ENCODE assay signal across 24 cellular contexts in genomic region chr22:42228480-42228879, GRCh38. TPM values are rescaled to one million over a fixed set of nuclear protein-coding genes. Genes with fewer than 3 reads are reported as not detected.
DNase-seq lines count a peak whose midpoint lies in the region; ATAC-seq, FAIRE-seq and TF ChIP-seq lines count a peak whose summit lies in the region.
"Had no signal": no experiment of that assay in that cellular context is flagged by ENCODE, and none has a peak within 500 bp of the region (broad histone marks: within the 10 kb centered on the region; RNA-seq: fewer than 3 reads in every experiment).

No MANE protein-coding gene starts in this region.

- no peak for TF ChIP-seq CTCF in CD4-positive, alpha-beta T cell (IDR thresholded peaks at IDR 0.05)
- TF ChIP-seq CTCF in pancreas (IDR thresholded peaks at IDR 0.05) (no peak), gastrocnemius medialis (IDR thresholded peaks at IDR 0.05 in 4 of 5, conservative IDR thresholded peaks at IDR 0.05 in 1 of 5) (no peak)

- DNase-seq in DMS153 (lab: John Stamatoyannopoulos, UW) = peak; percentile 64
- no peak for DNase-seq in DMS153 treated with DMSO at 0.1 percent for 48 hours (lab: John Stamatoyannopoulos, UW; ENCODE audit: unreplicated experiment)
- no peak for DNase-seq in CD4-positive, alpha-beta T cell
- no peak for DNase-seq in T-helper 17 cell
- no peak for DNase-seq in pancreas
- no peak for DNase-seq in gastrocnemius medialis
- no peak for DNase-seq in urothelium cell line (ENCODE audit: low spot score)
- DNase-seq in activated CD4-positive, alpha-beta T cell treated with anti-CD3 and anti-CD28 coated beads, Interleukin-2, amount 10 ng/mL, durations not matched to agents 24 days and 14 days = no peak
- DNase-seq: activated CD4-positive, alpha-beta T cell treated with anti-CD3 and anti-CD28 coated beads for 48 hours; BE2C; foreskin fibroblast; hippocampal formation; islet precursor cell; lower lobe of right lung; NCI-H1105; NCI-H2107; SHP77; sigmoid colon; thyroid gland had no signal

- H3K4me1 ChIP-seq in pancreas = peaks cover 12 to 27% (median 16%) of the 10 kb centered on the region in 3 donors
- H3K4me1 ChIP-seq in gastrocnemius medialis = peaks cover 23 to 28% of the 10 kb centered on the region in 2 donors

- no peaks in the 10 kb centered on the region for H3K9me3 ChIP-seq in CD4-positive, alpha-beta T cell (ENCODE audit: control insufficient read depth, low read length)
- H3K9me3 ChIP-seq in T-helper 17 cell (ENCODE audit: control insufficient read depth, low read length, poor library complexity, severe bottlenecking) = no peaks in the 10 kb centered on the region
- no peaks in the 10 kb centered on the region for H3K9me3 ChIP-seq in pancreas
- H3K9me3 ChIP-seq in gastrocnemius medialis = no peaks in the 10 kb centered on the region
- H3K9me3 ChIP-seq: BE2C, breast epithelium, lower lobe of right lung, sigmoid colon, thyroid gland had no signal

- no peaks in the 10 kb centered on the region for H3K9me3 Mint-ChIP-seq in CD4-positive, alpha-beta T cell
- no peaks in the 10 kb centered on the region for H3K9me3 Mint-ChIP-seq in activated CD4-positive, alpha-beta T cell treated with anti-CD3 and anti-CD28 coated beads, Interleukin-2, amount 10 ng/mL, durations not matched to agents 24 days and 14 days
- H3K9me3 Mint-ChIP-seq: activated T-helper 2 cell treated with anti-CD3 and anti-CD28 coated beads, Interferon-gamma antibody, Interleukin-2, Interleukin-4, amounts not matched to agents 10 μg/mL and 5 μg/mL and 100 μg/mL, durations not matched to agents 14 hours and 24 hours and 36 hours had no signal

- 61 to 62% methylated on average over 4 of the region's 4 CpGs for WGBS in pancreas, 2 donors

- H3K4me3 ChIP-seq in pancreas (no peak overlapping the region), gastrocnemius medialis (no peak overlapping the region)
- H3K4me3 ChIP-seq: breast epithelium, lower lobe of right lung, sigmoid colon, thyroid gland had no signal

- no peaks in the 10 kb centered on the region for H3K36me3 Mint-ChIP-seq in CD4-positive, alpha-beta T cell (ENCODE audit: low read depth)
- H3K36me3 Mint-ChIP-seq in T-helper 17 cell (ENCODE audit: low read depth) = peaks cover 3% of the 10 kb centered on the region
- peaks cover 1% of the 10 kb centered on the region for H3K36me3 Mint-ChIP-seq in activated CD4-positive, alpha-beta T cell treated with anti-CD3 and anti-CD28 coated beads, Interleukin-2, amount 10 ng/mL, durations not matched to agents 24 days and 14 days (ENCODE audit: low read depth)

- ATAC-seq in CD4-positive, alpha-beta T cell (ENCODE audit: poor library complexity) = no peak
- ATAC-seq in T-helper 17 cell (no peak), pancreas (peak; percentile 26 to 63 (median 49)), gastrocnemius medialis (no peak)
- ATAC-seq: HCT116, lower lobe of right lung had no signal

- no peak for FAIRE-seq in pancreas (lab: Jason Lieb, UNC)
- no peak for FAIRE-seq in urothelium cell line (lab: Jason Lieb, UNC)

- H3K4me1 Mint-ChIP-seq in CD4-positive, alpha-beta T cell (ENCODE audit: low read depth) = peaks cover 51% of the 10 kb centered on the region
- peaks cover 47% of the 10 kb centered on the region for H3K4me1 Mint-ChIP-seq in T-helper 17 cell
- peaks cover 21% of the 10 kb centered on the region for H3K4me1 Mint-ChIP-seq in activated CD4-positive, alpha-beta T cell treated with anti-CD3 and anti-CD28 coated beads, Interleukin-2, amount 10 ng/mL, durations not matched to agents 24 days and 14 days

- CTCF ChIA-PET in CD4-positive, alpha-beta T cell (lab: Charles Lee) = interaction anchor here (0.5 kb wide), 1 partner anchor 29 kb away, joined by 3 read pairs; no protein-coding TSS in a partner anchor

- no peak for TF ChIP-seq POLR2A in gastrocnemius medialis (IDR thresholded peaks at IDR 0.05)

- H3K27me3 Mint-ChIP-seq in CD4-positive, alpha-beta T cell = no peaks in the 10 kb centered on the region
- H3K27me3 Mint-ChIP-seq in T-helper 17 cell = no peaks in the 10 kb centered on the region
- H3K27me3 Mint-ChIP-seq in activated CD4-positive, alpha-beta T cell treated with anti-CD3 and anti-CD28 coated beads, Interleukin-2, amount 10 ng/mL, durations not matched to agents 24 days and 14 days = no peaks in the 10 kb centered on the region

- no peak overlapping the region for H3K4me3 Mint-ChIP-seq in CD4-positive, alpha-beta T cell
- no peak overlapping the region for H3K4me3 Mint-ChIP-seq in T-helper 17 cell
- no peak overlapping the region for H3K4me3 Mint-ChIP-seq in activated CD4-positive, alpha-beta T cell treated with anti-CD3 and anti-CD28 coated beads, Interleukin-2, amount 10 ng/mL, durations not matched to agents 24 days and 14 days

- H3K36me3 ChIP-seq in pancreas (no peaks in the 10 kb centered on the region), gastrocnemius medialis (no peaks in the 10 kb centered on the region)
- H3K36me3 ChIP-seq: BE2C, breast epithelium, lower lobe of right lung, sigmoid colon, thyroid gland had no signal

- H3K27ac ChIP-seq in CD4-positive, alpha-beta T cell (ENCODE audit: low read depth, low read length) = no peak overlapping the region
- H3K27ac ChIP-seq in pancreas = no peak overlapping the region
- no peak overlapping the region for H3K27ac ChIP-seq in gastrocnemius medialis
- H3K27ac ChIP-seq: 22Rv1, breast epithelium, epithelial cell of prostate, lower lobe of right lung, thyroid gland had no signal

- no peaks in the 10 kb centered on the region for H3K27me3 ChIP-seq in CD4-positive, alpha-beta T cell (ENCODE audit: control insufficient read depth, insufficient read depth, low read length)
- H3K27me3 ChIP-seq in pancreas (no peaks in the 10 kb centered on the region), gastrocnemius medialis (no peaks in the 10 kb centered on the region)
- H3K27me3 ChIP-seq: BE2C, breast epithelium, sigmoid colon, thyroid gland had no signal

- in situ Hi-C loops in gastrocnemius medialis (cut with MboI; ENCODE audit: low sequenced_read_pairs in 4 of 4) = no loop called here

- intact Hi-C loops in CD4-positive, alpha-beta T cell (cut with DNase I, micrococcal nuclease) = no loop called here
- intact Hi-C loops in pancreas (cut with DNase I) (no loop called here), gastrocnemius medialis (cut with DNase I; ENCODE audit: low total_unique reads) (no loop called here)
- intact Hi-C loops in activated CD4-positive, alpha-beta T cell treated with anti-CD3 and anti-CD28 coated beads, Interleukin-2, amount 10 ng/mL, durations not matched to agents 24 days and 14 days (cut with micrococcal nuclease) = no loop called here

- peak overlapping the region; percentile 1 for H3K27ac Mint-ChIP-seq in CD4-positive, alpha-beta T cell
- H3K27ac Mint-ChIP-seq in T-helper 17 cell = peak overlapping the region; percentile 30
- no peak overlapping the region for H3K27ac Mint-ChIP-seq in activated CD4-positive, alpha-beta T cell treated with anti-CD3 and anti-CD28 coated beads, Interleukin-2, amount 10 ng/mL, durations not matched to agents 24 days and 14 days
- H3K27ac Mint-ChIP-seq: activated T-helper 2 cell treated with anti-CD3 and anti-CD28 coated beads, Interferon-gamma antibody, Interleukin-2, Interleukin-4, amounts not matched to agents 10 μg/mL and 5 μg/mL and 100 μg/mL, durations not matched to agents 14 hours and 24 hours and 36 hours had no signal

- POLR2A ChIA-PET in CD4-positive, alpha-beta T cell (lab: Charles Lee) = no interaction called here

RNA-seq across cellular contexts. Expression of gene TCF20, which starts 42.0 kb away (rescaled TPM):
- total RNA-seq in CD4-positive, alpha-beta T cell = 10 to 100 TPM; 61.6 to 64.1 TPM
- total RNA-seq in T-helper 17 cell (10 to 100 TPM; 68.7 to 81.9 TPM), pancreas (10 to 100 TPM; 15.8 to 28.3 (median 17.8) TPM), gastrocnemius medialis (10 to 100 TPM in 3 of 4 donors, 1 to 10 TPM in 1; 9.9 to 14.4 (median 12.4) TPM)
- 1 to 10 TPM; 7.8 to 8.1 TPM for polyA plus RNA-seq in pancreas
- 83.0 and 85.4 TPM in 2 replicates for total RNA-seq in activated CD4-positive, alpha-beta T cell treated with anti-CD3 and anti-CD28 coated beads, Interleukin-2, amount 10 ng/mL, durations not matched to agents 24 days and 14 days

Comparison
In these comparisons a context has a peak if more than half of its experiments do, and no peak if none do; other contexts are left out.
1. ATAC-seq: peak in pancreas (4 of 4); none in CD4-positive, alpha-beta T cell (single experiment), T-helper 17 cell (single experiment) and gastrocnemius medialis (0 of 2).